Comparison of ENCODE assay signal across 1 cellular context in genomic region chr16:10612649-10613179, GRCh38.
TF ChIP-seq lines count a peak whose summit lies in the region.

No MANE protein-coding gene starts in this region.

TF ChIP-seq in HepG2, 621 proteins besides CTCF, POLR2A, EP300 and RAD21 (continued from another document and continues in another):
- no peak for TF ChIP-seq ZBTB46 (CRISPR knock-in tag; IDR thresholded peaks at IDR 0.05; ENCODE audit: borderline replicate concordance)
- TF ChIP-seq, protein P1, sequence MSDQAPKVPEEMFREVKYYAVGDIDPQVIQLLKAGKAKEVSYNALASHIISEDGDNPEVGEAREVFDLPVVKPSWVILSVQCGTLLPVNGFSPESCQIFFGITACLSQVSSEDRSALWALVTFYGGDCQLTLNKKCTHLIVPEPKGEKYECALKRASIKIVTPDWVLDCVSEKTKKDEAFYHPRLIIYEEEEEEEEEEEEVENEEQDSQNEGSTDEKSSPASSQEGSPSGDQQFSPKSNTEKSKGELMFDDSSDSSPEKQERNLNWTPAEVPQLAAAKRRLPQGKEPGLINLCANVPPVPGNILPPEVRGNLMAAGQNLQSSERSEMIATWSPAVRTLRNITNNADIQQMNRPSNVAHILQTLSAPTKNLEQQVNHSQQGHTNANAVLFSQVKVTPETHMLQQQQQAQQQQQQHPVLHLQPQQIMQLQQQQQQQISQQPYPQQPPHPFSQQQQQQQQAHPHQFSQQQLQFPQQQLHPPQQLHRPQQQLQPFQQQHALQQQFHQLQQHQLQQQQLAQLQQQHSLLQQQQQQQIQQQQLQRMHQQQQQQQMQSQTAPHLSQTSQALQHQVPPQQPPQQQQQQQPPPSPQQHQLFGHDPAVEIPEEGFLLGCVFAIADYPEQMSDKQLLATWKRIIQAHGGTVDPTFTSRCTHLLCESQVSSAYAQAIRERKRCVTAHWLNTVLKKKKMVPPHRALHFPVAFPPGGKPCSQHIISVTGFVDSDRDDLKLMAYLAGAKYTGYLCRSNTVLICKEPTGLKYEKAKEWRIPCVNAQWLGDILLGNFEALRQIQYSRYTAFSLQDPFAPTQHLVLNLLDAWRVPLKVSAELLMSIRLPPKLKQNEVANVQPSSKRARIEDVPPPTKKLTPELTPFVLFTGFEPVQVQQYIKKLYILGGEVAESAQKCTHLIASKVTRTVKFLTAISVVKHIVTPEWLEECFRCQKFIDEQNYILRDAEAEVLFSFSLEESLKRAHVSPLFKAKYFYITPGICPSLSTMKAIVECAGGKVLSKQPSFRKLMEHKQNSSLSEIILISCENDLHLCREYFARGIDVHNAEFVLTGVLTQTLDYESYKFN (CRISPR knock-in tag; conservative IDR thresholded peaks at IDR 0.05), result no peak; the same call in 1 of the 2 replicates
- 0 out of 2 replicates have a peak, but pooled peaks have one; percentile 15 for TF ChIP-seq ZNF674 (CRISPR knock-in tag; IDR thresholded peaks at IDR 0.05; ENCODE audit: low read depth)
- 0 out of 2 replicates have a peak, but pooled peaks have one; percentile 22 for TF ChIP-seq IKZF5 (CRISPR knock-in tag; IDR thresholded peaks at IDR 0.05)
- TF ChIP-seq ZBTB38 (CRISPR knock-in tag; IDR thresholded peaks at IDR 0.05), result peak; percentile 32; the same call in 1 of the 2 replicates
- TF ChIP-seq, protein P2, sequence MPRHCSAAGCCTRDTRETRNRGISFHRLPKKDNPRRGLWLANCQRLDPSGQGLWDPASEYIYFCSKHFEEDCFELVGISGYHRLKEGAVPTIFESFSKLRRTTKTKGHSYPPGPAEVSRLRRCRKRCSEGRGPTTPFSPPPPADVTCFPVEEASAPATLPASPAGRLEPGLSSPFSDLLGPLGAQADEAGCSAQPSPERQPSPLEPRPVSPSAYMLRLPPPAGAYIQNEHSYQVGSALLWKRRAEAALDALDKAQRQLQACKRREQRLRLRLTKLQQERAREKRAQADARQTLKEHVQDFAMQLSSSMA (CRISPR knock-in tag; IDR thresholded peaks at IDR 0.05), result peak; percentile 52; the same call in 1 of the 2 replicates
- peak; percentile 72; the same call in 1 of the 2 replicates for TF ChIP-seq SAP130 (CRISPR knock-in tag; IDR thresholded peaks at IDR 0.05; ENCODE audit: low read depth)
- TF ChIP-seq ATF6 (CRISPR knock-in tag; conservative IDR thresholded peaks at IDR 0.05), result no peak
- 0 out of 2 replicates have a peak, but pooled peaks have one; percentile 29 for TF ChIP-seq ZNF280B (CRISPR knock-in tag; IDR thresholded peaks at IDR 0.05; ENCODE audit: borderline replicate concordance)
- no peak for TF ChIP-seq ZNF468 (CRISPR knock-in tag; IDR thresholded peaks at IDR 0.05)
- TF ChIP-seq ZNF878 (CRISPR knock-in tag; IDR thresholded peaks at IDR 0.05), result no peak
- no peak for TF ChIP-seq ZBTB8A (CRISPR knock-in tag; IDR thresholded peaks at IDR 0.05; ENCODE audit: borderline replicate concordance, low read depth)
- 0 out of 2 replicates have a peak, but pooled peaks have one; percentile 35 for TF ChIP-seq ZNF136 (CRISPR knock-in tag; IDR thresholded peaks at IDR 0.05; ENCODE audit: low read depth)
- peak; percentile 35; the same call in 1 of the 2 replicates for TF ChIP-seq ZNF441 (CRISPR knock-in tag; IDR thresholded peaks at IDR 0.05; ENCODE audit: borderline replicate concordance)
- TF ChIP-seq ZBTB1 (CRISPR knock-in tag; IDR thresholded peaks at IDR 0.05; ENCODE audit: borderline replicate concordance), result 0 out of 2 replicates have a peak, but pooled peaks have one; percentile 35
- peak; percentile 43; the same call in 1 of the 2 replicates for TF ChIP-seq RXRB (CRISPR knock-in tag; IDR thresholded peaks at IDR 0.05; ENCODE audit: borderline replicate concordance)
- no peak for TF ChIP-seq ZNF598 (CRISPR knock-in tag; IDR thresholded peaks at IDR 0.05; ENCODE audit: borderline replicate concordance)
- no peak for TF ChIP-seq KLF13 (CRISPR knock-in tag; IDR thresholded peaks at IDR 0.05)
- TF ChIP-seq, protein P3, sequence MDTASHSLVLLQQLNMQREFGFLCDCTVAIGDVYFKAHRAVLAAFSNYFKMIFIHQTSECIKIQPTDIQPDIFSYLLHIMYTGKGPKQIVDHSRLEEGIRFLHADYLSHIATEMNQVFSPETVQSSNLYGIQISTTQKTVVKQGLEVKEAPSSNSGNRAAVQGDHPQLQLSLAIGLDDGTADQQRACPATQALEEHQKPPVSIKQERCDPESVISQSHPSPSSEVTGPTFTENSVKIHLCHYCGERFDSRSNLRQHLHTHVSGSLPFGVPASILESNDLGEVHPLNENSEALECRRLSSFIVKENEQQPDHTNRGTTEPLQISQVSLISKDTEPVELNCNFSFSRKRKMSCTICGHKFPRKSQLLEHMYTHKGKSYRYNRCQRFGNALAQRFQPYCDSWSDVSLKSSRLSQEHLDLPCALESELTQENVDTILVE (CRISPR knock-in tag; IDR thresholded peaks at IDR 0.05), result no peak
- peak; percentile 95 for TF ChIP-seq ZNF572 (CRISPR knock-in tag; IDR thresholded peaks at IDR 0.05)
- 0 out of 2 replicates have a peak, but pooled peaks have one; percentile 52 for TF ChIP-seq NRL (CRISPR knock-in tag; IDR thresholded peaks at IDR 0.05; ENCODE audit: borderline replicate concordance)
- TF ChIP-seq, protein P4, sequence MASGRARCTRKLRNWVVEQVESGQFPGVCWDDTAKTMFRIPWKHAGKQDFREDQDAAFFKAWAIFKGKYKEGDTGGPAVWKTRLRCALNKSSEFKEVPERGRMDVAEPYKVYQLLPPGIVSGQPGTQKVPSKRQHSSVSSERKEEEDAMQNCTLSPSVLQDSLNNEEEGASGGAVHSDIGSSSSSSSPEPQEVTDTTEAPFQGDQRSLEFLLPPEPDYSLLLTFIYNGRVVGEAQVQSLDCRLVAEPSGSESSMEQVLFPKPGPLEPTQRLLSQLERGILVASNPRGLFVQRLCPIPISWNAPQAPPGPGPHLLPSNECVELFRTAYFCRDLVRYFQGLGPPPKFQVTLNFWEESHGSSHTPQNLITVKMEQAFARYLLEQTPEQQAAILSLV (CRISPR knock-in tag; IDR thresholded peaks at IDR 0.05; ENCODE audit: borderline replicate concordance), result peak; percentile 48; the same call in 1 of the 2 replicates
- TF ChIP-seq, protein P5, sequence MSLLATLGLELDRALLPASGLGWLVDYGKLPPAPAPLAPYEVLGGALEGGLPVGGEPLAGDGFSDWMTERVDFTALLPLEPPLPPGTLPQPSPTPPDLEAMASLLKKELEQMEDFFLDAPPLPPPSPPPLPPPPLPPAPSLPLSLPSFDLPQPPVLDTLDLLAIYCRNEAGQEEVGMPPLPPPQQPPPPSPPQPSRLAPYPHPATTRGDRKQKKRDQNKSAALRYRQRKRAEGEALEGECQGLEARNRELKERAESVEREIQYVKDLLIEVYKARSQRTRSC (CRISPR knock-in tag; IDR thresholded peaks at IDR 0.05; ENCODE audit: low read depth), result no peak
- TF ChIP-seq, protein P6, sequence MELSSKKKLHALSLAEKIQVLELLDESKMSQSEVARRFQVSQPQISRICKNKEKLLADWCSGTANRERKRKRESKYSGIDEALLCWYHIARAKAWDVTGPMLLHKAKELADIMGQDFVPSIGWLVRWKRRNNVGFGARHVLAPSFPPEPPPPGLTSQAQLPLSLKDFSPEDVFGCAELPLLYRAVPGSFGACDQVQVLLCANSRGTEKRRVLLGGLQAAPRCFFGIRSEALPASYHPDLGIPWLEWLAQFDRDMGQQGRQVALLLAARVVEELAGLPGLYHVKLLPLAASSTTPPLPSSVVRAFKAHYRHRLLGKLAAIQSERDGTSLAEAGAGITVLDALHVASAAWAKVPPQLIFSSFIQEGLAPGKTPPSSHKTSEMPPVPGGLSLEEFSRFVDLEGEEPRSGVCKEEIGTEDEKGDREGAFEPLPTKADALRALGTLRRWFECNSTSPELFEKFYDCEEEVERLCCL (CRISPR knock-in tag; IDR thresholded peaks at IDR 0.05; ENCODE audit: borderline replicate concordance), result no peak
- TF ChIP-seq ESRRA (CRISPR knock-in tag; IDR thresholded peaks at IDR 0.05; ENCODE audit: low read depth), result no peak
- no peak for TF ChIP-seq SMC3 (IDR thresholded peaks at IDR 0.05; ENCODE audit: low read length)
- peak; percentile 37; the same call in 1 of the 2 replicates for TF ChIP-seq HDAC2 (CRISPR knock-in tag; IDR thresholded peaks at IDR 0.05)
- no peak for TF ChIP-seq GZF1 (CRISPR knock-in tag; IDR thresholded peaks at IDR 0.05)
- no peak for TF ChIP-seq THAP8 (CRISPR knock-in tag; IDR thresholded peaks at IDR 0.05; ENCODE audit: borderline replicate concordance)
- no peak for TF ChIP-seq NR2F1 (CRISPR knock-in tag; IDR thresholded peaks at IDR 0.05)
- TF ChIP-seq ZNF724P (CRISPR knock-in tag; IDR thresholded peaks at IDR 0.05; ENCODE audit: borderline replicate concordance), result no peak
- 0 out of 2 replicates have a peak, but pooled peaks have one; percentile 22 for TF ChIP-seq ZNF292 (CRISPR knock-in tag; IDR thresholded peaks at IDR 0.05; ENCODE audit: borderline replicate concordance, low read depth)
- TF ChIP-seq DNMT3B (CRISPR knock-in tag; conservative IDR thresholded peaks at IDR 0.05), result no peak
- TF ChIP-seq FOXC1 (CRISPR knock-in tag; IDR thresholded peaks at IDR 0.05; ENCODE audit: borderline replicate concordance), result peak; percentile 56; the same call in 1 of the 2 replicates
- peak; percentile 74 for TF ChIP-seq SALL1 (CRISPR knock-in tag; IDR thresholded peaks at IDR 0.05)
- no peak for TF ChIP-seq JARID2 (CRISPR knock-in tag; IDR thresholded peaks at IDR 0.05; ENCODE audit: insufficient replicate concordance)
- TF ChIP-seq GTF2F1 (IDR thresholded peaks at IDR 0.05; ENCODE audit: low read length), result no peak
- peak; percentile 69 for TF ChIP-seq ELF3 (CRISPR knock-in tag; IDR thresholded peaks at IDR 0.05)
- TF ChIP-seq ELF4 (CRISPR knock-in tag; IDR thresholded peaks at IDR 0.05; ENCODE audit: borderline replicate concordance), result no peak
- TF ChIP-seq, protein P7, sequence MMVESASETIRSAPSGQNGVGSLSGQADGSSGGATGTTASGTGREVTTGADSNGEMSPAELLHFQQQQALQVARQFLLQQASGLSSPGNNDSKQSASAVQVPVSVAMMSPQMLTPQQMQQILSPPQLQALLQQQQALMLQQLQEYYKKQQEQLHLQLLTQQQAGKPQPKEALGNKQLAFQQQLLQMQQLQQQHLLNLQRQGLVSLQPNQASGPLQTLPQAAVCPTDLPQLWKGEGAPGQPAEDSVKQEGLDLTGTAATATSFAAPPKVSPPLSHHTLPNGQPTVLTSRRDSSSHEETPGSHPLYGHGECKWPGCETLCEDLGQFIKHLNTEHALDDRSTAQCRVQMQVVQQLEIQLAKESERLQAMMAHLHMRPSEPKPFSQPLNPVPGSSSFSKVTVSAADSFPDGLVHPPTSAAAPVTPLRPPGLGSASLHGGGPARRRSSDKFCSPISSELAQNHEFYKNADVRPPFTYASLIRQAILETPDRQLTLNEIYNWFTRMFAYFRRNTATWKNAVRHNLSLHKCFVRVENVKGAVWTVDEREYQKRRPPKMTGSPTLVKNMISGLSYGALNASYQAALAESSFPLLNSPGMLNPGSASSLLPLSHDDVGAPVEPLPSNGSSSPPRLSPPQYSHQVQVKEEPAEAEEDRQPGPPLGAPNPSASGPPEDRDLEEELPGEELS (CRISPR knock-in tag; IDR thresholded peaks at IDR 0.05), result peak; percentile 75
- 0 out of 2 replicates have a peak, but pooled peaks have one; percentile 20 for TF ChIP-seq ZNF451 (CRISPR knock-in tag; IDR thresholded peaks at IDR 0.05)
- 0 out of 2 replicates have a peak, but pooled peaks have one; percentile 23 for TF ChIP-seq ZNF839 (CRISPR knock-in tag; IDR thresholded peaks at IDR 0.05; ENCODE audit: borderline replicate concordance)
- TF ChIP-seq ADNP (CRISPR knock-in tag; IDR thresholded peaks at IDR 0.05), result no peak
